12 cellular contexts compared by ENCODE assay signal in the genomic region with DNA sequence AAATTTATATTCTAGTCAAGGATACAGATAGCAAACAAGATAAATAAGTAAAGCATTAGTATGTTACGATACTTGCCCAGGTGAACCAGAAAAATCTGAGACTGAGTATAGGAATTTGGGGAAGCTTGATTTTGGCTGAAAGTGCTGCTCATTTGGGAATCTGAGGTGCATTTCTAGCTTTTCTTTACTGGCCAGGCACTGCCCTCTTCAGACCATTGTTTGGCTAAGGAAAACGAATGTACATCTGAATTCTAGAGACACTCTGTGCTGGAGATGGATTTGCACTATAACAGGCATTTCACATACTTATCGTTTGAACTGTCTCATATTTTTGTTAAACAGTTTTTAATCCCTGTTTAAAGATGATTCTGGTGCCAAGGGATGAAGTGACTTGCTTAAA. TPM values are rescaled to one million over a fixed set of nuclear protein-coding genes. Genes with fewer than 3 reads are reported as not detected.
DNase-seq lines count a peak whose midpoint lies in the region; ATAC-seq and TF ChIP-seq lines count a peak whose summit lies in the region.
"Had no signal": no experiment of that assay in that cellular context is flagged by ENCODE, and none has a peak within 500 bp of the region (broad histone marks: within the 10 kb centered on the region; RNA-seq: fewer than 3 reads in every experiment).

No MANE protein-coding gene starts in this region.

- TF ChIP-seq CTCF in C4-2B (conservative IDR thresholded peaks at IDR 0.05), result no peak; the same call in 1 of the 2 replicates
- TF ChIP-seq CTCF in LNCaP clone FGC (IDR thresholded peaks at IDR 0.05; ENCODE audit: control insufficient read depth, extremely low read depth, insufficient read depth), result 0 out of 2 replicates have a peak, but pooled peaks have one; percentile 27
- TF ChIP-seq CTCF in colonic mucosa (IDR thresholded peaks at IDR 0.05), result no peak
- no peak for TF ChIP-seq CTCF in nephron progenitor cell (IDR thresholded peaks at IDR 0.05)

- H3K4me3 Mint-ChIP-seq in nephron progenitor cell, result no peak overlapping the region

- H3K9ac ChIP-seq in colonic mucosa (ENCODE audit: low read depth in 2 of 2, low read length in 2 of 2), result no peak overlapping the region

- H3K9me3 Mint-ChIP-seq in nephron progenitor cell, result no peaks in the 10 kb centered on the region

- peaks cover 61% of the 10 kb centered on the region for H3K4me1 Mint-ChIP-seq in nephron progenitor cell

- WGBS in aorta, 2 donors, result 30 to 37% methylated on average over 3 of the region's 3 CpGs

- no peaks in the 10 kb centered on the region for H3K27me3 Mint-ChIP-seq in nephron progenitor cell (ENCODE audit: low read depth, poor library complexity)

- no peak for ATAC-seq in GM19351 (IDR thresholded peaks at IDR 0.05; ENCODE audit: unreplicated experiment)
- no peak for ATAC-seq in GM19035 (IDR thresholded peaks at IDR 0.05; ENCODE audit: unreplicated experiment)
- ATAC-seq in aorta (ENCODE audit: low FRiP score), result no peak
- ATAC-seq: left ventricle myocardium superior had no signal

- H3K27me3 ChIP-seq in colonic mucosa (no peaks in the 10 kb centered on the region), aorta (ENCODE audit: control insufficient read depth in 1 of 2, insufficient read depth in 2 of 2, low read length in 1 of 2) (no peaks in the 10 kb centered on the region)
- H3K27me3 ChIP-seq: suprapubic skin had no signal

- DNase-seq in LNCaP clone FGC (ENCODE audit: low read depth), result no peak
- no peak for DNase-seq in colonic mucosa
- no peak for DNase-seq in nephron progenitor cell
- DNase-seq in NCI-H345 treated with DMSO at 0.1 percent for 48 hours (lab: John Stamatoyannopoulos, UW; ENCODE audit: unreplicated experiment), result no peak
- no peak for DNase-seq in aorta
- DNase-seq: left ventricle myocardium superior; NCI-H446; stimulated activated CD4-positive, alpha-beta T cell treated with anti-CD3 and anti-CD28 coated beads, Interleukin-12 subunit alpha, Interleukin-12 subunit beta, amount 100 ng/mL, for 4 hours had no signal

- H3K27ac ChIP-seq in C4-2B (peak overlapping the region; percentile 18), colonic mucosa (peak overlapping the region; percentile 4), aorta (ENCODE audit: low read depth in 1 of 2, low read length in 2 of 2) (no peak overlapping the region)
- H3K27ac ChIP-seq: suprapubic skin had no signal

- peak overlapping the region; percentile 42 for H3K27ac Mint-ChIP-seq in nephron progenitor cell

- intact Hi-C loops in colonic mucosa (cut with DNase I) (no loop called here), aorta (cut with DNase I) (no loop called here)

- H3K36me3 ChIP-seq in colonic mucosa, result no peaks in the 10 kb centered on the region
- H3K36me3 ChIP-seq in aorta (ENCODE audit: control insufficient read depth in 1 of 2, insufficient read depth in 2 of 2, low read length in 1 of 2), result no peaks in the 10 kb centered on the region
- H3K36me3 ChIP-seq: suprapubic skin had no signal

- no peaks in the 10 kb centered on the region for H3K9me3 ChIP-seq in colonic mucosa
- H3K9me3 ChIP-seq in aorta (ENCODE audit: control insufficient read depth, low read length), result no peaks in the 10 kb centered on the region
- H3K9me3 ChIP-seq: suprapubic skin had no signal

- H3K4me3 ChIP-seq in LNCaP clone FGC (ENCODE audit: low read depth, low read length), result peak overlapping the region; percentile 35
- H3K4me3 ChIP-seq in colonic mucosa, result no peak overlapping the region
- no peak overlapping the region for H3K4me3 ChIP-seq in aorta (ENCODE audit: low read length in 2 of 2)
- H3K4me3 ChIP-seq: suprapubic skin had no signal

- H3K4me1 ChIP-seq in colonic mucosa, result peaks cover 28% of the 10 kb centered on the region
- H3K4me1 ChIP-seq in aorta (ENCODE audit: control insufficient read depth in 1 of 2, insufficient read depth in 2 of 2, low read length in 2 of 2), result peaks cover 3 to 17% of the 10 kb centered on the region in 2 donors

- H3K36me3 Mint-ChIP-seq in nephron progenitor cell (ENCODE audit: low read depth), result peaks cover 68% of the 10 kb centered on the region

RNA-seq across cellular contexts. Expression of gene ARID1A, which starts 23.4 kb away (rescaled TPM):
- total RNA-seq in colonic mucosa, result 10 to 100 TPM; 49.6 to 76.2 TPM
- total RNA-seq in aorta, result 10 to 100 TPM; 55.9 to 72.3 TPM
- polyA plus RNA-seq in aorta, result 10 to 100 TPM in 1 of 2 donors, 1 to 10 TPM in 1; 6.5 to 13.7 TPM

Comparison
In these comparisons a context has a peak if more than half of its experiments do, and no peak if none do; other contexts are left out.
1. H3K27ac ChIP-seq: peak in C4-2B (single experiment) and colonic mucosa (single experiment); none in aorta (0 of 2).